Comparison of ENCODE assay signal across 20 cellular contexts in genomic region chr12:27999970-28000369, GRCh38. TPM values are rescaled to one million over a fixed set of nuclear protein-coding genes. Genes with fewer than 3 reads are reported as not detected.
DNase-seq lines count a peak whose midpoint lies in the region; ATAC-seq and TF ChIP-seq lines count a peak whose summit lies in the region.
"Had no signal": no experiment of that assay in that cellular context is flagged by ENCODE, and none has a peak within 500 bp of the region (broad histone marks: within the 10 kb centered on the region; RNA-seq: fewer than 3 reads in every experiment).

No MANE protein-coding gene starts in this region.

- TF ChIP-seq CTCF in AG10803 (conservative IDR thresholded peaks at IDR 0.05; ENCODE audit: low read length) (no peak), astrocyte of the spinal cord (IDR thresholded peaks at IDR 0.05; ENCODE audit: low read depth, low read length) (no peak), right atrium auricular region (IDR thresholded peaks at IDR 0.05) (no peak)

- no peaks in the 10 kb centered on the region for H3K9me3 ChIP-seq in right atrium auricular region
- H3K9me3 ChIP-seq: A549 had no signal

- DNase-seq in AG10803 (ENCODE audit: low read depth) (peak; percentile 48), HS-27A (ENCODE audit: low read depth) (peak; percentile 30), astrocyte of the spinal cord (ENCODE audit: low read depth, low spot score) (peak; percentile 29), iris pigment epithelial cell (ENCODE audit: low read depth) (peak; percentile 77), right atrium auricular region (ENCODE audit: low spot score) (no peak)
- no peak for DNase-seq in activated CD8-positive, alpha-beta memory T cell treated with anti-CD3 and anti-CD28 coated beads, Interleukin-2, amount 50 U/mL, for 4 hours
- DNase-seq: CD4-positive, alpha-beta T cell; DMS79; GF-D8; MM.1S; NCI-H1105; NCI-H187; NCI-H774 had no signal

- ATAC-seq in HG02623 (IDR thresholded peaks at IDR 0.05; ENCODE audit: unreplicated experiment) (no peak), HG02970 (IDR thresholded peaks at IDR 0.05; ENCODE audit: low FRiP score, unreplicated experiment) (no peak)
- ATAC-seq: A549, Right ventricle myocardium inferior had no signal

- in situ Hi-C loops in astrocyte of the spinal cord (cut with HindIII; ENCODE audit: low sequenced_read_pairs) = no loop called here

- no peaks in the 10 kb centered on the region for H3K27me3 ChIP-seq in right atrium auricular region

- H3K4me3 ChIP-seq in AG10803 (ENCODE audit: low read length) (no peak overlapping the region), astrocyte of the spinal cord (ENCODE audit: low read depth, low read length) (no peak overlapping the region), right atrium auricular region (no peak overlapping the region)
- H3K4me3 ChIP-seq: A549, PC-9, SK-N-MC had no signal

- no peak overlapping the region for H3K27ac ChIP-seq in right atrium auricular region
- H3K27ac ChIP-seq: A549, PC-9, SK-N-MC had no signal

- H3K36me3 ChIP-seq in right atrium auricular region = no peaks in the 10 kb centered on the region

- H3K4me1 ChIP-seq in right atrium auricular region = no peaks in the 10 kb centered on the region

RNA-seq across cellular contexts. Expression of gene PTHLH, which starts 27.4 kb away (rescaled TPM):
- 10 to 100 TPM in 1 of 2 donors, under 1 TPM in 1; 0.63 to 67.6 TPM for total RNA-seq in right atrium auricular region
- total RNA-seq: B cell; CD4-positive, alpha-beta T cell; Right ventricle myocardium inferior had no signal

Comparison
In these comparisons a context has a peak if more than half of its experiments do, and no peak if none do; other contexts are left out.
1. DNase-seq: peak in AG10803 (single experiment), HS-27A (single experiment), astrocyte of the spinal cord (single experiment) and iris pigment epithelial cell (single experiment); none in right atrium auricular region (single experiment) and activated CD8-positive, alpha-beta memory T cell treated with anti-CD3 and anti-CD28 coated beads, Interleukin-2, amount 50 U/mL, for 4 hours (single experiment).